ENCODE assay signal across 27 cellular contexts in the genomic region with DNA sequence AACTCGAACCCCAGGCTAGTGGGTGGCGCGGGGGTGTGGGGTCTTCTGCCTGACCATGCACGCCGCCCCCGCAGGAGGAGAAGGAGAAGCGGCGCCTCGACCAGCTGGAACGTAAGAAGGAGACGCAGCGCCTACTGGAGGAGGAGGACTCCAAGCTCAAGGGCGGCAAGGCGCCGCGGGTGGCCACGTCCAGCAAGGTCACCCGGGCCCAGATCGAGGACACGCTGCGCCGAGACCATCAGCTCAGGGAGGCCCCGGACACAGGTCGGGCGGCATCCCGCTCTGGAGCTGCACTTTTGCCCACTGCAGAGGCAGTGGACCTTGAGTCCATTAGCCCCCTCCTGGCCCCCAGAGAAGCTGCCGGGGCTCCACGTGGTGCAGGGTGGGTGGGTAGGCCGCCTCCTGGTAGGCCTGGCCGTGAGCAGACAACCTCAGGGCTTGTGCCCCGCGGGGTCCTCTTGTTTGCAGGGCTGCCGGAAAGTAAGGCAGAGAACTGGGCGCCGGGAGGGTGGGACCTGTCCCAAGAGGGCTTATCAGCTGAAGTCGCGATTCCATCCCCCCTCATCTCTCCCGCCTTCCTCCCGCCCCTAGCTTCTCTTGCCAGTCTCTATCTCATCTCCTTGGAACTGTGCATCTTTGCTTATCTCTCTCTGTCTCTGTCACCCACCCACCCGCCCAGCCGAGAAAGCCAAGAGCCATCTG. TPM values are rescaled to one million over a fixed set of nuclear protein-coding genes. Genes with fewer than 3 reads are reported as not detected.
DNase-seq lines count a peak whose midpoint lies in the region; ATAC-seq, FAIRE-seq and TF ChIP-seq lines count a peak whose summit lies in the region.
"Had no signal": no experiment of that assay in that cellular context is flagged by ENCODE, and none has a peak within 500 bp of the region (broad histone marks: within the 10 kb centered on the region; RNA-seq: fewer than 3 reads in every experiment).

No MANE protein-coding gene starts in this region.

- TF ChIP-seq CTCF in 22Rv1 (IDR thresholded peaks at IDR 0.05): peak; percentile 61
- no peak for TF ChIP-seq CTCF in kidney (IDR thresholded peaks at IDR 0.05; ENCODE audit: borderline replicate concordance, extremely low read depth, insufficient read depth)
- TF ChIP-seq CTCF in omental fat pad (IDR thresholded peaks at IDR 0.05): no peak

- no peak overlapping the region for H3K4me3 Mint-ChIP-seq in activated naive CD8-positive, alpha-beta T cell treated with anti-CD3 and anti-CD28 coated beads, Interleukin-2, amount 50 U/mL, for 24 hours
- H3K4me3 Mint-ChIP-seq: activated T-cell treated with anti-CD3 and anti-CD28 coated beads, Interleukin-2, amount 50 U/mL, for 4 hours; dendritic cell treated with granulocyte-macrophage colony-stimulating factor and Interleukin-4, amounts not matched to agents 40 ng/mL and 50 ng/mL, for 4 days; neural progenitor cell; stimulated activated memory B cell treated with anti-CD40 and anti-IgM and Interleukin-4, amounts not matched to agents 10 μg/mL and 1 μg/mL and 100 μg/mL, for 72 hours had no signal

- DNase-seq in HuH-7.5 (ENCODE audit: low spot score) (peak; percentile 3), ecto neural progenitor cell (ENCODE audit: low spot score) (peak; percentile 53), kidney (peak; percentile 69), NCI-H748 (lab: John Stamatoyannopoulos, UW; ENCODE audit: unreplicated experiment) (no peak), omental fat pad (ENCODE audit: low spot score) (no peak), SW 1271 (lab: John Stamatoyannopoulos, UW) (no peak)
- no peak for DNase-seq in activated naive CD8-positive, alpha-beta T cell treated with anti-CD3 and anti-CD28 coated beads, Interleukin-2, amount 50 U/mL, for 24 hours
- DNase-seq: activated naive CD4-positive, alpha-beta T cell treated with Interleukin-2 at 50 U/mL for 16 hours; activated T-cell treated with anti-CD3 and anti-CD28 coated beads, Interleukin-2, amount 50 U/mL, for 4 hours; foreskin fibroblast; islet precursor cell; NCI-H524 treated with DMSO at 0.1 percent for 48 hours; psoas muscle; stimulated activated CD4-positive, alpha-beta T cell treated with anti-CD3 and anti-CD28 coated beads, Interleukin-1b, Interleukin-23, amount 100 ng/mL, for 48 hours had no signal

- intact Hi-C loops in kidney (cut with DNase I): loop anchor here (5.0 kb wide), 1 partner anchor 50 kb away; no protein-coding TSS in a partner anchor

- H3K9me3 ChIP-seq in kidney (ENCODE audit: control insufficient read depth in 1 of 2, low read length in 2 of 2): no peaks in the 10 kb centered on the region
- H3K9me3 ChIP-seq: A549; BLaER1 treated with 17β-estradiol and CSF1 and Interleukin-3, amounts not matched to agents 10 nM and 100 nM; psoas muscle; thoracic aorta had no signal

- no peaks in the 10 kb centered on the region for H3K9me3 Mint-ChIP-seq in activated naive CD8-positive, alpha-beta T cell treated with anti-CD3 and anti-CD28 coated beads, Interleukin-2, amount 50 U/mL, for 24 hours
- H3K9me3 Mint-ChIP-seq: activated T-cell treated with anti-CD3 and anti-CD28 coated beads, Interleukin-2, amount 50 U/mL, for 4 hours; dendritic cell treated with granulocyte-macrophage colony-stimulating factor and Interleukin-4, amounts not matched to agents 40 ng/mL and 50 ng/mL, for 4 days; IgD-negative memory B cell; neural progenitor cell; stimulated activated memory B cell treated with anti-CD40 and anti-IgM and Interleukin-4, amounts not matched to agents 10 μg/mL and 1 μg/mL and 100 μg/mL, for 72 hours had no signal

- no peak overlapping the region for H3K27ac Mint-ChIP-seq in activated naive CD8-positive, alpha-beta T cell treated with anti-CD3 and anti-CD28 coated beads, Interleukin-2, amount 50 U/mL, for 24 hours
- H3K27ac Mint-ChIP-seq: dendritic cell treated with granulocyte-macrophage colony-stimulating factor and Interleukin-4, amounts not matched to agents 40 ng/mL and 50 ng/mL, for 4 days; neural progenitor cell; stimulated activated memory B cell treated with anti-CD40 and anti-IgM and Interleukin-4, amounts not matched to agents 10 μg/mL and 1 μg/mL and 100 μg/mL, for 72 hours had no signal

- no peak overlapping the region for H3K4me3 ChIP-seq in kidney (ENCODE audit: low read length in 2 of 2)
- H3K4me3 ChIP-seq: A549; BLaER1 treated with 17β-estradiol and CSF1 and Interleukin-3, amounts not matched to agents 10 nM and 100 nM; neural progenitor cell; psoas muscle; thoracic aorta had no signal

- H3K9ac ChIP-seq in kidney (ENCODE audit: low read length in 2 of 2): no peak overlapping the region
- H3K9ac ChIP-seq: neural progenitor cell had no signal

- no peak for FAIRE-seq in kidney (lab: Jason Lieb, UNC)
- FAIRE-seq: A549, GM19239 had no signal

- H3K27me3 Mint-ChIP-seq in activated naive CD8-positive, alpha-beta T cell treated with anti-CD3 and anti-CD28 coated beads, Interleukin-2, amount 50 U/mL, for 24 hours: peaks cover 4% of the 10 kb centered on the region
- H3K27me3 Mint-ChIP-seq: IgD-negative memory B cell; stimulated activated memory B cell treated with anti-CD40 and anti-IgM and Interleukin-4, amounts not matched to agents 10 μg/mL and 1 μg/mL and 100 μg/mL, for 72 hours had no signal

- peaks cover 5 to 6% of the 10 kb centered on the region in 2 donors for H3K4me1 ChIP-seq in kidney (ENCODE audit: control insufficient read depth in 1 of 2, insufficient read depth in 1 of 2, low read depth in 1 of 2, low read length in 2 of 2)

- no peak for ATAC-seq in activated naive CD8-positive, alpha-beta T cell treated with anti-CD3 and anti-CD28 coated beads, Interleukin-2, amount 50 U/mL, for 24 hours
- ATAC-seq in omental fat pad (ENCODE audit: low FRiP score): no peak
- ATAC-seq: A549; activated T-cell treated with anti-CD3 and anti-CD28 coated beads, Interleukin-2, amount 50 U/mL, for 4 hours; psoas muscle; SK-N-SH treated with all-trans-retinoic acid at 6 μM for 48 hours; stimulated activated memory B cell treated with anti-CD40 and anti-IgM and Interleukin-4, amounts not matched to agents 10 μg/mL and 1 μg/mL and 100 μg/mL, for 72 hours had no signal

- peaks cover 22% of the 10 kb centered on the region for H3K4me1 Mint-ChIP-seq in activated naive CD8-positive, alpha-beta T cell treated with anti-CD3 and anti-CD28 coated beads, Interleukin-2, amount 50 U/mL, for 24 hours

- H3K27ac ChIP-seq in 22Rv1 (peak overlapping the region; percentile 81), kidney (ENCODE audit: low read depth in 2 of 2, low read length in 2 of 2) (no peak overlapping the region)
- H3K27ac ChIP-seq: A549; BLaER1 treated with 17β-estradiol and CSF1 and Interleukin-3, amounts not matched to agents 10 nM and 100 nM; epithelial cell of prostate; HL-60; neural progenitor cell; psoas muscle; thoracic aorta had no signal

- peaks cover 10% of the 10 kb centered on the region for H3K36me3 Mint-ChIP-seq in activated naive CD8-positive, alpha-beta T cell treated with anti-CD3 and anti-CD28 coated beads, Interleukin-2, amount 50 U/mL, for 24 hours (ENCODE audit: low read depth)

- H3K36me3 ChIP-seq in kidney (ENCODE audit: control insufficient read depth in 1 of 2, insufficient read depth in 2 of 2, low read length in 2 of 2): no peaks in the 10 kb centered on the region
- H3K36me3 ChIP-seq: neural progenitor cell had no signal

RNA-seq across cellular contexts. Expression of a gene that starts 9.9 kb away (rescaled TPM):
- total RNA-seq in kidney: 59.5 TPM
- 120 TPM for polyA plus RNA-seq in kidney (ENCODE audit: insufficient read depth, low read depth, low replicate concordance)
- 10 to 100 TPM; 34.7 to 73.4 (median 49.5) TPM for total RNA-seq in omental fat pad

RNA-seq across cellular contexts. Expression of a gene that starts 24.2 kb away (rescaled TPM):
- total RNA-seq in kidney (0.19 TPM), omental fat pad (1 to 10 TPM in 1 of 4 donors, under 1 TPM in 2, not detected in 1; 0.12 to 1.0 (median 0.88) TPM)
- 0.37 TPM for polyA plus RNA-seq in kidney (ENCODE audit: insufficient read depth, low read depth, low replicate concordance)
- total RNA-seq: MCF 10A, psoas muscle had no signal
- polyA plus RNA-seq: IgD-negative memory B cell had no signal

Comparison
In these comparisons a context has a peak if more than half of its experiments do, and no peak if none do; other contexts are left out.
1. DNase-seq: peak in HuH-7.5 (single experiment), ecto neural progenitor cell (single experiment) and kidney (single experiment); none in NCI-H748 (single experiment), activated naive CD8-positive, alpha-beta T cell treated with anti-CD3 and anti-CD28 coated beads, Interleukin-2, amount 50 U/mL, for 24 hours (single experiment), omental fat pad (single experiment) and SW 1271 (0 of 2).